ENCODE assay signal across 9 cellular contexts in the genomic region with DNA sequence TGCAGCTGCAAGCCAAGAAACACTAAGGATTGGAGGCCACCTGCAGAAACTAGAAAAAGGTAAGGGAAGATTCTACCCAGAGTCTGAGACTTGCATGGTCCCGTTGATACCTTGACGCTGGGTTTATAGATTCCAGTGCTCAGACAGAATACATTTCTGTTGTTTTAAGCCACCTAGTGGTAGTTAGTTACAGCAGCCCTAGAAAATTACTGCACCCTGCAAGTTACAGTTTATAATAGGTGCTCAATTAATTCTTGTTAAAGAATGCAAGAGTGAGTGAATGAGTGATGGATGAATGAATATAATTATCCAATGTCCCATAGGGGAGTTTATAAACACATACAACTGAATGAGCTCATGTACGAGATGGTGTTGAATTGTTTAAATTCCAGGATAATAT.
DNase-seq lines count a peak whose midpoint lies in the region; ATAC-seq and TF ChIP-seq lines count a peak whose summit lies in the region.
"Had no signal": no experiment of that assay in that cellular context is flagged by ENCODE, and none has a peak within 500 bp of the region (broad histone marks: within the 10 kb centered on the region; RNA-seq: fewer than 3 reads in every experiment).

No MANE protein-coding gene starts in this region.

- intact Hi-C loops in activated naive CD4-positive, alpha-beta T cell treated with anti-CD3 and anti-CD28 coated beads for 36 hours (cut with micrococcal nuclease), result no loop called here
- intact Hi-C loops in lower leg skin (cut with DNase I; ENCODE audit: low total_unique reads), result no loop called here

- no peak overlapping the region for H3K4me3 ChIP-seq in lower leg skin (ENCODE audit: low read depth, poor library complexity, severe bottlenecking)

- no peaks in the 10 kb centered on the region for H3K9me3 Mint-ChIP-seq in activated naive CD4-positive, alpha-beta T cell treated with anti-CD3 and anti-CD28 coated beads for 36 hours

- peak; percentile 74 for ATAC-seq in HG02973 (IDR thresholded peaks at IDR 0.05; ENCODE audit: unreplicated experiment)

- H3K4me3 Mint-ChIP-seq in activated naive CD4-positive, alpha-beta T cell treated with anti-CD3 and anti-CD28 coated beads for 36 hours, result no peak overlapping the region

- 51 to 61% methylated on average over 3 of the region's 3 CpGs for WGBS in lower leg skin, 2 donors

- TF ChIP-seq POLR2A in lower leg skin (IDR thresholded peaks at IDR 0.05), result no peak

- H3K36me3 Mint-ChIP-seq in activated naive CD4-positive, alpha-beta T cell treated with anti-CD3 and anti-CD28 coated beads for 36 hours (ENCODE audit: low read depth), result no peaks in the 10 kb centered on the region

- H3K27me3 Mint-ChIP-seq in activated naive CD4-positive, alpha-beta T cell treated with anti-CD3 and anti-CD28 coated beads for 36 hours (ENCODE audit: low read depth), result no peaks in the 10 kb centered on the region

- DNase-seq in Daoy (ENCODE audit: low read depth) (peak; percentile 35), RPMI8226 (peak; percentile 41), iris pigment epithelial cell (ENCODE audit: low read depth) (peak; percentile 18), glomerular visceral epithelial cell (ENCODE audit: extremely low spot score) (no peak), NCI-H82 (lab: John Stamatoyannopoulos, UW) (no peak), lower leg skin (ENCODE audit: low spot score in 2 of 2) (no peak)
- DNase-seq in activated naive CD4-positive, alpha-beta T cell treated with anti-CD3 and anti-CD28 coated beads for 36 hours, result no peak
- DNase-seq: NCI-H526 treated with DMSO at 0.1 percent for 48 hours had no signal

- no peak for TF ChIP-seq CTCF in lower leg skin (IDR thresholded peaks at IDR 0.05)

- no peaks in the 10 kb centered on the region for H3K4me1 Mint-ChIP-seq in activated naive CD4-positive, alpha-beta T cell treated with anti-CD3 and anti-CD28 coated beads for 36 hours (ENCODE audit: low read depth)

- H3K27ac Mint-ChIP-seq in activated naive CD4-positive, alpha-beta T cell treated with anti-CD3 and anti-CD28 coated beads for 36 hours, result no peak overlapping the region

- CTCF ChIA-PET in activated naive CD4-positive, alpha-beta T cell treated with anti-CD3 and anti-CD28 coated beads for 36 hours (lab: Charles Lee), result no interaction called here

Comparison
In these comparisons a context has a peak if more than half of its experiments do, and no peak if none do; other contexts are left out.
1. DNase-seq: peak in Daoy (single experiment), RPMI8226 (single experiment) and iris pigment epithelial cell (single experiment); none in glomerular visceral epithelial cell (single experiment), activated naive CD4-positive, alpha-beta T cell treated with anti-CD3 and anti-CD28 coated beads for 36 hours (single experiment), NCI-H82 (single experiment) and lower leg skin (0 of 2).